27 cellular contexts compared by ENCODE assay signal in genomic region chr6:77930945-77931344, GRCh38.
"Had no signal": no experiment of that assay in that cellular context is flagged by ENCODE, and none has a peak within 500 bp of the region (broad histone marks: within the 10 kb centered on the region; RNA-seq: fewer than 3 reads in every experiment).

No MANE protein-coding gene starts in this region.

- H3K4me3 Mint-ChIP-seq: naive thymus-derived CD4-positive, alpha-beta T cell; natural killer cell treated with Interleukin-12 subunit alpha and Interleukin-12 subunit beta and Interleukin-15 and Interleukin-18, amount 100 ng/mL, for 72 hours; stimulated activated naive B cell treated with anti-CD40 and anti-IgM and Interleukin-4, amounts not matched to agents 10 μg/mL and 1 μg/mL and 100 μg/mL, for 72 hours had no signal

- DNase-seq: head of caudate nucleus; hippocampal formation; kidney glomerular epithelial cell; left colon; left lung; lower lobe of right lung; mammary epithelial cell; mesenchymal stem cell; naive thymus-derived CD4-positive, alpha-beta T cell; right lobe of liver; stimulated activated CD4-positive, alpha-beta T cell treated with anti-CD3 and anti-CD28 coated beads, Interleukin-1b, Interleukin-23, amount 100 ng/mL, for 48 hours; stimulated activated CD4-positive, alpha-beta T cell treated with anti-CD3 and anti-CD28 coated beads, Interleukin-4, amount 100 ng/mL, for 1 hour; stimulated activated naive B cell treated with anti-CD40 and anti-IgM and Interleukin-4, amounts not matched to agents 10 μg/mL and 1 μg/mL and 100 μg/mL, for 72 hours; stimulated activated naive CD8-positive, alpha-beta T cell treated with anti-CD3 and anti-CD28 coated beads, Interleukin-15, Interleukin-2, amounts not matched to agents 100 U/mL and 50 U/mL, for 24 hours; stomach; tibial artery; trophoblast cell; upper lobe of right lung had no signal

- H3K27me3 ChIP-seq: left lung, right atrium auricular region, right lobe of liver, stomach, suprapubic skin, tibial artery, upper lobe of right lung had no signal

- H3K27me3 Mint-ChIP-seq: naive thymus-derived CD4-positive, alpha-beta T cell; natural killer cell treated with Interleukin-12 subunit alpha and Interleukin-12 subunit beta and Interleukin-15 and Interleukin-18, amount 100 ng/mL, for 72 hours; progenitor cell of endocrine pancreas; stimulated activated naive B cell treated with anti-CD40 and anti-IgM and Interleukin-4, amounts not matched to agents 10 μg/mL and 1 μg/mL and 100 μg/mL, for 72 hours had no signal

- FAIRE-seq: keratinocyte, urothelium cell line had no signal

- H3K4me1 ChIP-seq: left lung, lower lobe of right lung, parathyroid adenoma, right atrium auricular region, suprapubic skin, upper lobe of right lung had no signal

- H3K36me3 ChIP-seq: left lung, lower lobe of right lung, right atrium auricular region, right lobe of liver, stomach, suprapubic skin, thoracic aorta, tibial artery, upper lobe of right lung had no signal

- H3K9me3 ChIP-seq: left lung, lower lobe of right lung, right atrium auricular region, right lobe of liver, stomach, suprapubic skin, thoracic aorta, tibial artery, upper lobe of right lung had no signal

- H3K4me1 Mint-ChIP-seq: naive thymus-derived CD4-positive, alpha-beta T cell; stimulated activated naive B cell treated with anti-CD40 and anti-IgM and Interleukin-4, amounts not matched to agents 10 μg/mL and 1 μg/mL and 100 μg/mL, for 72 hours had no signal

- H3K27ac Mint-ChIP-seq: naive thymus-derived CD4-positive, alpha-beta T cell; natural killer cell treated with Interleukin-12 subunit alpha and Interleukin-12 subunit beta and Interleukin-15 and Interleukin-18, amount 100 ng/mL, for 72 hours; progenitor cell of endocrine pancreas; stimulated activated naive B cell treated with anti-CD40 and anti-IgM and Interleukin-4, amounts not matched to agents 10 μg/mL and 1 μg/mL and 100 μg/mL, for 72 hours had no signal

- H3K9ac ChIP-seq: parathyroid adenoma had no signal

- H3K4me3 ChIP-seq: left lung, lower lobe of right lung, right atrium auricular region, right lobe of liver, smooth muscle cell, stomach, suprapubic skin, thoracic aorta, tibial artery, upper lobe of right lung had no signal

- H3K36me3 Mint-ChIP-seq: naive thymus-derived CD4-positive, alpha-beta T cell; natural killer cell treated with Interleukin-12 subunit alpha and Interleukin-12 subunit beta and Interleukin-15 and Interleukin-18, amount 100 ng/mL, for 72 hours; stimulated activated naive B cell treated with anti-CD40 and anti-IgM and Interleukin-4, amounts not matched to agents 10 μg/mL and 1 μg/mL and 100 μg/mL, for 72 hours had no signal

- H3K27ac ChIP-seq: left lung, lower lobe of right lung, parathyroid adenoma, right atrium auricular region, right lobe of liver, stomach, suprapubic skin, thoracic aorta, tibial artery, upper lobe of right lung had no signal

- ATAC-seq: left colon; left lung; lower lobe of right lung; naive thymus-derived CD4-positive, alpha-beta T cell; natural killer cell treated with Interleukin-12 subunit alpha and Interleukin-12 subunit beta and Interleukin-15 and Interleukin-18, amount 100 ng/mL, for 72 hours; right lobe of liver; stimulated activated naive B cell treated with anti-CD40 and anti-IgM and Interleukin-4, amounts not matched to agents 10 μg/mL and 1 μg/mL and 100 μg/mL, for 72 hours; stimulated activated naive CD8-positive, alpha-beta T cell treated with anti-CD3 and anti-CD28 coated beads, Interleukin-15, Interleukin-2, amounts not matched to agents 100 U/mL and 50 U/mL, for 24 hours; upper lobe of right lung had no signal
